ENCODE assay signal across 28 cellular contexts in genomic region chr6:142896732-142897131, GRCh38.
"Had no signal": no experiment of that assay in that cellular context is flagged by ENCODE, and none has a peak within 500 bp of the region (broad histone marks: within the 10 kb centered on the region; RNA-seq: fewer than 3 reads in every experiment).

No MANE protein-coding gene starts in this region.

- H3K9me3 ChIP-seq: neutrophil, pancreas, prostate gland, right lobe of liver, sigmoid colon, suprapubic skin, testis, tibial artery, transverse colon, upper lobe of right lung, uterus had no signal

- DNase-seq: naive thymus-derived CD8-positive, alpha-beta T cell; nephron progenitor cell; nucleus accumbens; pancreas; right cardiac atrium; right lobe of liver; sigmoid colon; small intestine; stimulated activated CD4-positive, alpha-beta T cell treated with anti-CD3 and anti-CD28 coated beads, Interleukin-15, amount 100 ng/mL, for 24 hours; stimulated activated CD4-positive, alpha-beta T cell treated with anti-CD3 and anti-CD28 coated beads, Interleukin-2, amount 100 ng/mL, for 24 hours; stimulated activated CD4-positive, alpha-beta T cell treated with anti-CD3 and anti-CD28 coated beads, Interleukin-2, amount 100 ng/mL, for 48 hours; stimulated activated CD4-positive, alpha-beta T cell treated with anti-CD3 and anti-CD28 coated beads, Interleukin-4, amount 100 ng/mL, for 24 hours; stimulated activated naive CD4-positive, alpha-beta T cell; stimulated activated naive CD8-positive, alpha-beta T cell treated with anti-CD3 and anti-CD28 coated beads, Interleukin-15, amount 100 ng/mL, for 72 hours; stimulated activated naive CD8-positive, alpha-beta T cell treated with anti-CD3 and anti-CD28 coated beads, Interleukin-15, Interleukin-2, amounts not matched to agents 100 U/mL and 50 U/mL, for 24 hours; substantia nigra; testis; tibial artery; transverse colon; upper lobe of right lung; uterus had no signal

- H3K27ac Mint-ChIP-seq: nephron progenitor cell; stimulated activated memory B cell treated with anti-CD40 and anti-IgM and Interleukin-4, amounts not matched to agents 10 μg/mL and 1 μg/mL and 100 μg/mL, for 72 hours; stimulated activated naive CD8-positive, alpha-beta T cell treated with anti-CD3 and anti-CD28 coated beads, Interleukin-15, amount 100 ng/mL, for 72 hours; type B pancreatic cell had no signal

- H3K4me3 ChIP-seq: pancreas, prostate gland, right lobe of liver, sigmoid colon, suprapubic skin, testis, tibial artery, transverse colon, upper lobe of right lung, uterus had no signal

- H3K36me3 Mint-ChIP-seq: type B pancreatic cell had no signal

- H3K4me1 ChIP-seq: prostate gland, right lobe of liver, suprapubic skin, testis, upper lobe of right lung, uterus had no signal

- H3K36me3 ChIP-seq: neutrophil, pancreas, prostate gland, right lobe of liver, sigmoid colon, suprapubic skin, tibial artery, transverse colon, upper lobe of right lung, uterus had no signal

- H3K27me3 ChIP-seq: neutrophil, pancreas, right lobe of liver, sigmoid colon, suprapubic skin, testis, tibial artery, transverse colon, upper lobe of right lung, uterus had no signal

- ATAC-seq: naive thymus-derived CD8-positive, alpha-beta T cell; natural killer cell treated with Interleukin-12 subunit alpha and Interleukin-12 subunit beta and Interleukin-15 and Interleukin-18, amount 100 ng/mL, for 72 hours; pancreas; right cardiac atrium; right lobe of liver; stimulated activated memory B cell treated with anti-CD40 and anti-IgM and Interleukin-4, amounts not matched to agents 10 μg/mL and 1 μg/mL and 100 μg/mL, for 72 hours; stimulated activated naive CD8-positive, alpha-beta T cell treated with anti-CD3 and anti-CD28 coated beads, Interleukin-15, amount 100 ng/mL, for 72 hours; stimulated activated naive CD8-positive, alpha-beta T cell treated with anti-CD3 and anti-CD28 coated beads, Interleukin-15, Interleukin-2, amounts not matched to agents 100 U/mL and 50 U/mL, for 24 hours; upper lobe of right lung had no signal

- H3K27ac ChIP-seq: neutrophil, pancreas, prostate gland, right lobe of liver, sigmoid colon, suprapubic skin, testis, tibial artery, transverse colon, upper lobe of right lung, uterus had no signal

- H3K9me3 Mint-ChIP-seq: naive thymus-derived CD8-positive, alpha-beta T cell; natural killer cell treated with Interleukin-12 subunit alpha and Interleukin-12 subunit beta and Interleukin-15 and Interleukin-18, amount 100 ng/mL, for 72 hours; neural crest cell; stimulated activated memory B cell treated with anti-CD40 and anti-IgM and Interleukin-4, amounts not matched to agents 10 μg/mL and 1 μg/mL and 100 μg/mL, for 72 hours; stimulated activated naive CD8-positive, alpha-beta T cell treated with anti-CD3 and anti-CD28 coated beads, Interleukin-15, amount 100 ng/mL, for 72 hours; type B pancreatic cell had no signal

- H3K27me3 Mint-ChIP-seq: naive thymus-derived CD8-positive, alpha-beta T cell; natural killer cell treated with Interleukin-12 subunit alpha and Interleukin-12 subunit beta and Interleukin-15 and Interleukin-18, amount 100 ng/mL, for 72 hours; stimulated activated memory B cell treated with anti-CD40 and anti-IgM and Interleukin-4, amounts not matched to agents 10 μg/mL and 1 μg/mL and 100 μg/mL, for 72 hours; stimulated activated naive CD8-positive, alpha-beta T cell treated with anti-CD3 and anti-CD28 coated beads, Interleukin-15, amount 100 ng/mL, for 72 hours; type B pancreatic cell had no signal

- H3K4me3 Mint-ChIP-seq: natural killer cell treated with Interleukin-12 subunit alpha and Interleukin-12 subunit beta and Interleukin-15 and Interleukin-18, amount 100 ng/mL, for 72 hours; nephron progenitor cell; neural crest cell; stimulated activated memory B cell treated with anti-CD40 and anti-IgM and Interleukin-4, amounts not matched to agents 10 μg/mL and 1 μg/mL and 100 μg/mL, for 72 hours; stimulated activated naive CD8-positive, alpha-beta T cell treated with anti-CD3 and anti-CD28 coated beads, Interleukin-15, amount 100 ng/mL, for 72 hours; type B pancreatic cell had no signal
